In genomic region chr17:29179232-29180036, GRCh38 we compare ENCODE assay signal across 1 cellular context.
TF ChIP-seq lines count a peak whose summit lies in the region.

No MANE protein-coding gene starts in this region.

TF ChIP-seq in HepG2, 621 proteins besides CTCF, POLR2A, EP300 and RAD21 (continued from another document and continues in another):
- TF ChIP-seq ZBTB49 (CRISPR knock-in tag; IDR thresholded peaks at IDR 0.05; ENCODE audit: borderline replicate concordance) = no peak
- TF ChIP-seq, protein P1, sequence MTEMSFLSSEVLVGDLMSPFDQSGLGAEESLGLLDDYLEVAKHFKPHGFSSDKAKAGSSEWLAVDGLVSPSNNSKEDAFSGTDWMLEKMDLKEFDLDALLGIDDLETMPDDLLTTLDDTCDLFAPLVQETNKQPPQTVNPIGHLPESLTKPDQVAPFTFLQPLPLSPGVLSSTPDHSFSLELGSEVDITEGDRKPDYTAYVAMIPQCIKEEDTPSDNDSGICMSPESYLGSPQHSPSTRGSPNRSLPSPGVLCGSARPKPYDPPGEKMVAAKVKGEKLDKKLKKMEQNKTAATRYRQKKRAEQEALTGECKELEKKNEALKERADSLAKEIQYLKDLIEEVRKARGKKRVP (CRISPR knock-in tag; IDR thresholded peaks at IDR 0.05) = no peak
- no peak for TF ChIP-seq GRHL1 (CRISPR knock-in tag; conservative IDR thresholded peaks at IDR 0.05)
- no peak for TF ChIP-seq ZNF703 (CRISPR knock-in tag; IDR thresholded peaks at IDR 0.05; ENCODE audit: borderline replicate concordance)
- TF ChIP-seq ZNF383 (CRISPR knock-in tag; IDR thresholded peaks at IDR 0.05; ENCODE audit: borderline replicate concordance) = no peak
- no peak for TF ChIP-seq TOPORS (CRISPR knock-in tag; IDR thresholded peaks at IDR 0.05)
- no peak for TF ChIP-seq ZNF44 (CRISPR knock-in tag; IDR thresholded peaks at IDR 0.05)
- peak; percentile 61; the same call in 1 of the 2 replicates for TF ChIP-seq FOXA3 (CRISPR knock-in tag; IDR thresholded peaks at IDR 0.05)
- no peak for TF ChIP-seq GMEB2 (CRISPR knock-in tag; IDR thresholded peaks at IDR 0.05; ENCODE audit: low read depth)
- no peak for TF ChIP-seq NFRKB (IDR thresholded peaks at IDR 0.05)
- no peak for TF ChIP-seq PRPF4 (IDR thresholded peaks at IDR 0.05; ENCODE audit: low read depth, low read length, poor library complexity, severe bottlenecking)
- TF ChIP-seq, protein P2, sequence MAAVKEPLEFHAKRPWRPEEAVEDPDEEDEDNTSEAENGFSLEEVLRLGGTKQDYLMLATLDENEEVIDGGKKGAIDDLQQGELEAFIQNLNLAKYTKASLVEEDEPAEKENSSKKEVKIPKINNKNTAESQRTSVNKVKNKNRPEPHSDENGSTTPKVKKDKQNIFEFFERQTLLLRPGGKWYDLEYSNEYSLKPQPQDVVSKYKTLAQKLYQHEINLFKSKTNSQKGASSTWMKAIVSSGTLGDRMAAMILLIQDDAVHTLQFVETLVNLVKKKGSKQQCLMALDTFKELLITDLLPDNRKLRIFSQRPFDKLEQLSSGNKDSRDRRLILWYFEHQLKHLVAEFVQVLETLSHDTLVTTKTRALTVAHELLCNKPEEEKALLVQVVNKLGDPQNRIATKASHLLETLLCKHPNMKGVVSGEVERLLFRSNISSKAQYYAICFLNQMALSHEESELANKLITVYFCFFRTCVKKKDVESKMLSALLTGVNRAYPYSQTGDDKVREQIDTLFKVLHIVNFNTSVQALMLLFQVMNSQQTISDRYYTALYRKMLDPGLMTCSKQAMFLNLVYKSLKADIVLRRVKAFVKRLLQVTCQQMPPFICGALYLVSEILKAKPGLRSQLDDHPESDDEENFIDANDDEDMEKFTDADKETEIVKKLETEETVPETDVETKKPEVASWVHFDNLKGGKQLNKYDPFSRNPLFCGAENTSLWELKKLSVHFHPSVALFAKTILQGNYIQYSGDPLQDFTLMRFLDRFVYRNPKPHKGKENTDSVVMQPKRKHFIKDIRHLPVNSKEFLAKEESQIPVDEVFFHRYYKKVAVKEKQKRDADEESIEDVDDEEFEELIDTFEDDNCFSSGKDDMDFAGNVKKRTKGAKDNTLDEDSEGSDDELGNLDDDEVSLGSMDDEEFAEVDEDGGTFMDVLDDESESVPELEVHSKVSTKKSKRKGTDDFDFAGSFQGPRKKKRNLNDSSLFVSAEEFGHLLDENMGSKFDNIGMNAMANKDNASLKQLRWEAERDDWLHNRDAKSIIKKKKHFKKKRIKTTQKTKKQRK (IDR thresholded peaks at IDR 0.05; ENCODE audit: low read length) = no peak
- TF ChIP-seq MIER3 (CRISPR knock-in tag; IDR thresholded peaks at IDR 0.05; ENCODE audit: borderline replicate concordance) = no peak; the same call in 1 of the 2 replicates
- no peak for TF ChIP-seq NKX3-1 (CRISPR knock-in tag; IDR thresholded peaks at IDR 0.05)
- no peak for TF ChIP-seq ZSCAN5A (CRISPR knock-in tag; IDR thresholded peaks at IDR 0.05; ENCODE audit: borderline replicate concordance)
- no peak for TF ChIP-seq HDAC6 (IDR thresholded peaks at IDR 0.05; ENCODE audit: low read depth, low read length)
- no peak for TF ChIP-seq MEIS2 (CRISPR knock-in tag; IDR thresholded peaks at IDR 0.05)
- no peak for TF ChIP-seq RFX1 (IDR thresholded peaks at IDR 0.05)
- TF ChIP-seq KDM5B (CRISPR knock-in tag; IDR thresholded peaks at IDR 0.05; ENCODE audit: borderline replicate concordance) = 0 out of 2 replicates have a peak, but pooled peaks have one; percentile 62
- TF ChIP-seq ZNF263 (CRISPR knock-in tag; IDR thresholded peaks at IDR 0.05) = peak; percentile 81
- peak; percentile 54; the same call in 1 of the 2 replicates for TF ChIP-seq ZNF232 (CRISPR knock-in tag; IDR thresholded peaks at IDR 0.05; ENCODE audit: borderline replicate concordance)
- TF ChIP-seq, protein P3, sequence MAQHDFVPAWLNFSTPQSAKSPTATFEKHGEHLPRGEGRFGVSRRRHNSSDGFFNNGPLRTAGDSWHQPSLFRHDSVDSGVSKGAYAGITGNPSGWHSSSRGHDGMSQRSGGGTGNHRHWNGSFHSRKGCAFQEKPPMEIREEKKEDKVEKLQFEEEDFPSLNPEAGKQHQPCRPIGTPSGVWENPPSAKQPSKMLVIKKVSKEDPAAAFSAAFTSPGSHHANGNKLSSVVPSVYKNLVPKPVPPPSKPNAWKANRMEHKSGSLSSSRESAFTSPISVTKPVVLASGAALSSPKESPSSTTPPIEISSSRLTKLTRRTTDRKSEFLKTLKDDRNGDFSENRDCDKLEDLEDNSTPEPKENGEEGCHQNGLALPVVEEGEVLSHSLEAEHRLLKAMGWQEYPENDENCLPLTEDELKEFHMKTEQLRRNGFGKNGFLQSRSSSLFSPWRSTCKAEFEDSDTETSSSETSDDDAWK (CRISPR knock-in tag; IDR thresholded peaks at IDR 0.05) = no peak
- no peak for TF ChIP-seq PHF5A (CRISPR knock-in tag; IDR thresholded peaks at IDR 0.05; ENCODE audit: low read depth, unreplicated experiment)
- TF ChIP-seq HNRNPL (IDR thresholded peaks at IDR 0.05; ENCODE audit: low read depth, low read length) = peak; percentile 95
- no peak for TF ChIP-seq ZNF460 (CRISPR knock-in tag; IDR thresholded peaks at IDR 0.05; ENCODE audit: borderline replicate concordance)
- no peak for TF ChIP-seq XBP1 (CRISPR knock-in tag; IDR thresholded peaks at IDR 0.05)
- TF ChIP-seq MTF1 (CRISPR knock-in tag; IDR thresholded peaks at IDR 0.05) = no peak
- no peak for TF ChIP-seq TEF (CRISPR knock-in tag; IDR thresholded peaks at IDR 0.05)
- TF ChIP-seq CBX2 (IDR thresholded peaks at IDR 0.05; ENCODE audit: low read depth, low read length) = no peak
- TF ChIP-seq CBX2 (CRISPR knock-in tag; IDR thresholded peaks at IDR 0.05; ENCODE audit: low read depth) = no peak
- TF ChIP-seq HOXD1 (CRISPR knock-in tag; IDR thresholded peaks at IDR 0.05) = no peak
- TF ChIP-seq, protein P4, sequence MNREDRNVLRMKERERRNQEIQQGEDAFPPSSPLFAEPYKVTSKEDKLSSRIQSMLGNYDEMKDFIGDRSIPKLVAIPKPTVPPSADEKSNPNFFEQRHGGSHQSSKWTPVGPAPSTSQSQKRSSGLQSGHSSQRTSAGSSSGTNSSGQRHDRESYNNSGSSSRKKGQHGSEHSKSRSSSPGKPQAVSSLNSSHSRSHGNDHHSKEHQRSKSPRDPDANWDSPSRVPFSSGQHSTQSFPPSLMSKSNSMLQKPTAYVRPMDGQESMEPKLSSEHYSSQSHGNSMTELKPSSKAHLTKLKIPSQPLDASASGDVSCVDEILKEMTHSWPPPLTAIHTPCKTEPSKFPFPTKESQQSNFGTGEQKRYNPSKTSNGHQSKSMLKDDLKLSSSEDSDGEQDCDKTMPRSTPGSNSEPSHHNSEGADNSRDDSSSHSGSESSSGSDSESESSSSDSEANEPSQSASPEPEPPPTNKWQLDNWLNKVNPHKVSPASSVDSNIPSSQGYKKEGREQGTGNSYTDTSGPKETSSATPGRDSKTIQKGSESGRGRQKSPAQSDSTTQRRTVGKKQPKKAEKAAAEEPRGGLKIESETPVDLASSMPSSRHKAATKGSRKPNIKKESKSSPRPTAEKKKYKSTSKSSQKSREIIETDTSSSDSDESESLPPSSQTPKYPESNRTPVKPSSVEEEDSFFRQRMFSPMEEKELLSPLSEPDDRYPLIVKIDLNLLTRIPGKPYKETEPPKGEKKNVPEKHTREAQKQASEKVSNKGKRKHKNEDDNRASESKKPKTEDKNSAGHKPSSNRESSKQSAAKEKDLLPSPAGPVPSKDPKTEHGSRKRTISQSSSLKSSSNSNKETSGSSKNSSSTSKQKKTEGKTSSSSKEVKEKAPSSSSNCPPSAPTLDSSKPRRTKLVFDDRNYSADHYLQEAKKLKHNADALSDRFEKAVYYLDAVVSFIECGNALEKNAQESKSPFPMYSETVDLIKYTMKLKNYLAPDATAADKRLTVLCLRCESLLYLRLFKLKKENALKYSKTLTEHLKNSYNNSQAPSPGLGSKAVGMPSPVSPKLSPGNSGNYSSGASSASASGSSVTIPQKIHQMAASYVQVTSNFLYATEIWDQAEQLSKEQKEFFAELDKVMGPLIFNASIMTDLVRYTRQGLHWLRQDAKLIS (CRISPR knock-in tag; IDR thresholded peaks at IDR 0.05) = peak; percentile 68; the same call in 1 of the 2 replicates
- no peak for TF ChIP-seq SMARCE1 (IDR thresholded peaks at IDR 0.05; ENCODE audit: borderline replicate concordance)
- TF ChIP-seq JARID2 (CRISPR knock-in tag; IDR thresholded peaks at IDR 0.05; ENCODE audit: insufficient replicate concordance) = no peak
- TF ChIP-seq RFX5 (IDR thresholded peaks at IDR 0.05; ENCODE audit: low read depth, low read length) = no peak
- no peak for TF ChIP-seq HINFP (CRISPR knock-in tag; IDR thresholded peaks at IDR 0.05; ENCODE audit: low read depth)
- TF ChIP-seq ZNF547 (CRISPR knock-in tag; IDR thresholded peaks at IDR 0.05) = no peak; the same call in 1 of the 2 replicates
- TF ChIP-seq TAF15 (IDR thresholded peaks at IDR 0.05; ENCODE audit: low read depth, low read length, poor library complexity, severe bottlenecking) = no peak
- TF ChIP-seq KDM4B (CRISPR knock-in tag; IDR thresholded peaks at IDR 0.05) = no peak
- no peak for TF ChIP-seq ISL2 (CRISPR knock-in tag; IDR thresholded peaks at IDR 0.05)
- TF ChIP-seq MIXL1 (CRISPR knock-in tag; IDR thresholded peaks at IDR 0.05) = 0 out of 2 replicates have a peak, but pooled peaks have one; percentile 57
- TF ChIP-seq ZNF556 (CRISPR knock-in tag; IDR thresholded peaks at IDR 0.05; ENCODE audit: borderline replicate concordance) = 0 out of 2 replicates have a peak, but pooled peaks have one; percentile 17
- 0 out of 2 replicates have a peak, but pooled peaks have one; percentile 61 for TF ChIP-seq ZBTB7A (CRISPR knock-in tag; IDR thresholded peaks at IDR 0.05)
- no peak for TF ChIP-seq KLF9 (CRISPR knock-in tag; IDR thresholded peaks at IDR 0.05; ENCODE audit: low read depth)
- TF ChIP-seq, protein P5, sequence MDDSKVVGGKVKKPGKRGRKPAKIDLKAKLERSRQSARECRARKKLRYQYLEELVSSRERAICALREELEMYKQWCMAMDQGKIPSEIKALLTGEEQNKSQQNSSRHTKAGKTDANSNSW (CRISPR knock-in tag; IDR thresholded peaks at IDR 0.05; ENCODE audit: borderline replicate concordance) = no peak
